7 cellular contexts compared by ENCODE assay signal in genomic region chr4:1309261-1310010, GRCh38. TPM values are rescaled to one million over a fixed set of nuclear protein-coding genes. Genes with fewer than 3 reads are reported as not detected.
DNase-seq lines count a peak whose midpoint lies in the region; ATAC-seq and TF ChIP-seq lines count a peak whose summit lies in the region.

No MANE protein-coding gene starts in this region.

- H3K9ac ChIP-seq in neural cell (ENCODE audit: low read length), result no peak overlapping the region

- H2AFZ ChIP-seq in neural cell (ENCODE audit: low read depth, low read length), result no peak overlapping the region

- no peak overlapping the region for H3K4me2 ChIP-seq in neural cell (ENCODE audit: low read length)

- 13 to 17% (median 15%) methylated on average over 35 to 36 of the region's 36 CpGs for WGBS in stomach, 5 donors

- H3K79me2 ChIP-seq in neural cell (replicated peaks; ENCODE audit: insufficient read depth, low read length), result peaks cover 24% of the 10 kb centered on the region

- H3K9me3 ChIP-seq in Peyer's patch, result no peaks in the 10 kb centered on the region
- no peaks in the 10 kb centered on the region for H3K9me3 ChIP-seq in neural cell (ENCODE audit: low read length)
- H3K9me3 ChIP-seq in stomach, result no peaks in the 10 kb centered on the region

- H3K4me3 Mint-ChIP-seq in activated naive CD8-positive, alpha-beta T cell, result peak overlapping the region; percentile 76

- H3K27ac ChIP-seq in Peyer's patch (peak overlapping the region; percentile 22 to 64 (median 48)), neural cell (ENCODE audit: low read length) (no peak overlapping the region), stomach (peak overlapping the region; percentile 8 to 79 (median 66))

- H3K27me3 Mint-ChIP-seq in activated naive CD8-positive, alpha-beta T cell, result no peaks in the 10 kb centered on the region

- H3F3A ChIP-seq in neural cell (ENCODE audit: insufficient read depth, low read length, poor library complexity, severe bottlenecking), result no peaks in the 10 kb centered on the region

- H3K36me3 Mint-ChIP-seq in activated naive CD8-positive, alpha-beta T cell, result peaks cover 5% of the 10 kb centered on the region

- TF ChIP-seq RAD21 in neural cell (conservative IDR thresholded peaks at IDR 0.05), result no peak

- DNase-seq in Peyer's patch (peak; percentile 69 to 87 (median 71)), germinal center (ENCODE audit: low spot score) (peak; percentile 75), stomach (peak; percentile 68), GF-D8 (lab: John Stamatoyannopoulos, UW) (no peak)

- ATAC-seq in GM21367 (IDR thresholded peaks at IDR 0.05; ENCODE audit: unreplicated experiment), result peak; percentile 46

- H3K4me1 Mint-ChIP-seq in activated naive CD8-positive, alpha-beta T cell (ENCODE audit: low read depth), result peaks cover 58% of the 10 kb centered on the region

- H4K20me1 ChIP-seq in neural cell (ENCODE audit: insufficient read depth), result no peaks in the 10 kb centered on the region

- TF ChIP-seq POLR2A in Peyer's patch (IDR thresholded peaks at IDR 0.05), result no peak
- TF ChIP-seq POLR2A in stomach (IDR thresholded peaks at IDR 0.05), result no peak

- TF ChIP-seq CTCF in Peyer's patch (IDR thresholded peaks at IDR 0.05) (no peak), neural cell (IDR thresholded peaks at IDR 0.05; ENCODE audit: poor library complexity, severe bottlenecking) (no peak), stomach (IDR thresholded peaks at IDR 0.05) (no peak)

- TF ChIP-seq EP300 in neural cell (conservative IDR thresholded peaks at IDR 0.05; ENCODE audit: poor library complexity, severe bottlenecking) (no peak), stomach (IDR thresholded peaks at IDR 0.05) (no peak)

- H3K27me3 ChIP-seq in Peyer's patch (no peaks in the 10 kb centered on the region), neural cell (ENCODE audit: insufficient read depth, low read depth, low read length) (no peaks in the 10 kb centered on the region), stomach (no peaks in the 10 kb centered on the region)

- H3K9me3 Mint-ChIP-seq in activated naive CD8-positive, alpha-beta T cell (ENCODE audit: low read depth), result no peaks in the 10 kb centered on the region

- H3K4me1 ChIP-seq in Peyer's patch (peaks cover 5 to 45% (median 22%) of the 10 kb centered on the region in 4 donors), stomach (peaks cover 28 to 74% (median 51%) of the 10 kb centered on the region in 4 donors)

- H3K4me3 ChIP-seq in Peyer's patch, result peak overlapping the region; percentile 4 to 44 (median 30)
- peak overlapping the region; percentile 56 for H3K4me3 ChIP-seq in neural cell (ENCODE audit: low read length)
- peak overlapping the region; percentile 34 to 46 (median 40) for H3K4me3 ChIP-seq in stomach

- peaks cover 0 to 25% (median 0%) of the 10 kb centered on the region in 3 donors for H3K36me3 ChIP-seq in Peyer's patch
- H3K36me3 ChIP-seq in neural cell (ENCODE audit: insufficient read depth, low read length), result peaks cover 7% of the 10 kb centered on the region
- peaks cover 19 to 46% (median 43%) of the 10 kb centered on the region in 4 donors for H3K36me3 ChIP-seq in stomach

- H3K27ac Mint-ChIP-seq in activated naive CD8-positive, alpha-beta T cell, result peak overlapping the region; percentile 13

- no peaks in the 10 kb centered on the region for H3K9me2 ChIP-seq in neural cell (ENCODE audit: insufficient read depth, low read length)

- intact Hi-C loops in stomach (cut with DNase I; ENCODE audit: low total_unique reads), result no loop called here

TF ChIP-seq in neural cell, 6 proteins besides CTCF, POLR2A, EP300 and RAD21:
- no peak for TF ChIP-seq REST (IDR thresholded peaks at IDR 0.05; ENCODE audit: borderline replicate concordance)
- TF ChIP-seq TAF1 (IDR thresholded peaks at IDR 0.05; ENCODE audit: low read depth), result no peak
- TF ChIP-seq SMC3 (conservative IDR thresholded peaks at IDR 0.05; ENCODE audit: poor library complexity), result no peak
- TF ChIP-seq MXI1 (conservative IDR thresholded peaks at IDR 0.05; ENCODE audit: poor library complexity, severe bottlenecking), result no peak
- no peak for TF ChIP-seq EZH2 (IDR thresholded peaks at IDR 0.05; ENCODE audit: borderline replicate concordance, insufficient read depth, low read length, poor library complexity, severe bottlenecking)
- no peak for TF ChIP-seq POLR2AphosphoS5 (IDR thresholded peaks at IDR 0.05)
TF ChIP-seq in neural cell: peak in this region for 0.

RNA-seq across cellular contexts. Expression of gene MAEA, which starts 19.7 kb away (rescaled TPM):
- total RNA-seq in Peyer's patch (100 to 1,000 TPM; 112 to 200 (median 143) TPM), stomach (100 to 1,000 TPM in 3 of 5 donors, 10 to 100 TPM in 2; 34.0 to 295 (median 103) TPM)
- polyA plus RNA-seq in neural cell (106 and 109 TPM in 2 replicates), stomach (10 to 100 TPM; 42.3 to 48.4 (median 42.8) TPM)
- polyA minus RNA-seq in neural cell, result 58.3 and 68.7 TPM in 2 replicates

RNA-seq across cellular contexts. Expression of gene UVSSA, which starts 37.6 kb away (rescaled TPM):
- 100 to 1,000 TPM in 1 of 4 donors, 10 to 100 TPM in 3; 42.2 to 118 (median 77.7) TPM for total RNA-seq in Peyer's patch
- 11.6 and 13.3 TPM in 2 replicates for polyA plus RNA-seq in neural cell
- polyA minus RNA-seq in neural cell, result 16.4 and 17.8 TPM in 2 replicates
- 100 to 1,000 TPM in 1 of 5 donors, 10 to 100 TPM in 4; 15.1 to 103 (median 53.9) TPM for total RNA-seq in stomach
- 1 to 10 TPM; 4.1 to 7.0 (median 5.2) TPM for polyA plus RNA-seq in stomach
